In the genomic region with DNA sequence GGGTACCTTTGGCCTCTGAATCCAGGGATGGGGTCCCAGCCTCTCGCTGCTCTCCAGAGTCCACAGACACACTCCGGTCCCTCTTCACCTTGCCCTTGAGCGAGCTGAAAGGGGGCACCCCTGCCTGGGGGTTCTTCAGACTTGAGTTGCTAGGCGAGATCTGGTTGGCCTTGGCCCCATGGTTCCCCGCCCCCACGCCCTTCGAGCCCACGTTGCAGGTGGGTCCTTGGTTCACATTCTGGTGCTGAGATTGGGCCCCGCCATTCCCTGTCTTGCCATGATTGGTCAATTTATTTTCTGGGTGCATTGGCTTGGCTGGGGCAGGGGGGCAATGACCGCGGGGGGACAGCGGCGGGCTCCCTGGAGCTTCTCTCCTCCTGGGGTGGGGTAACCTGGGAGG, we compare ENCODE assay signal across 1 cellular context.
TF ChIP-seq lines count a peak whose summit lies in the region.

No MANE protein-coding gene starts in this region.

TF ChIP-seq in H1, 55 proteins besides CTCF, POLR2A, EP300 and RAD21:
- no peak for TF ChIP-seq BRCA1 (IDR thresholded peaks at IDR 0.05; ENCODE audit: low read depth, low read length)
- TF ChIP-seq GTF2F1 (IDR thresholded peaks at IDR 0.05; ENCODE audit: borderline replicate concordance, low read depth, low read length), result no peak
- no peak for TF ChIP-seq CEBPB (IDR thresholded peaks at IDR 0.05; ENCODE audit: low read depth, low read length)
- TF ChIP-seq HDAC6 (IDR thresholded peaks at IDR 0.05; ENCODE audit: low read depth, low read length), result no peak
- no peak for TF ChIP-seq BCL11A (IDR thresholded peaks at IDR 0.05; ENCODE audit: low read depth in 2 of 2, low read length in 2 of 2)
- TF ChIP-seq KDM5A (IDR thresholded peaks at IDR 0.05; ENCODE audit: low read length), result no peak
